8 cellular contexts compared by ENCODE assay signal in genomic region chrX:40539214-40540142, GRCh38. TPM values are rescaled to one million over a fixed set of nuclear protein-coding genes. Genes with fewer than 3 reads are reported as not detected.
DNase-seq lines count a peak whose midpoint lies in the region; ATAC-seq and TF ChIP-seq lines count a peak whose summit lies in the region.

No MANE protein-coding gene starts in this region.

- no peaks in the 10 kb centered on the region for H3F3A ChIP-seq in Loucy (ENCODE audit: low read depth)

- H3K27ac ChIP-seq in C4-2B, result no peak overlapping the region
- no peak overlapping the region for H3K27ac ChIP-seq in naive thymus-derived CD4-positive, alpha-beta T cell (ENCODE audit: low read depth, low read length)

- no peaks in the 10 kb centered on the region for H3K9me3 ChIP-seq in Loucy (ENCODE audit: insufficient read depth, low read depth, low read length)
- H3K9me3 ChIP-seq in naive thymus-derived CD4-positive, alpha-beta T cell (ENCODE audit: control insufficient read depth in 2 of 3, low read length in 3 of 3), result no peaks in the 10 kb centered on the region

- H3K27ac Mint-ChIP-seq in chondrocyte (ENCODE audit: unreplicated experiment), result peak overlapping the region; percentile 28
- peak overlapping the region; percentile 64 to 90 (median 78) for H3K27ac Mint-ChIP-seq in naive thymus-derived CD4-positive, alpha-beta T cell
- peak overlapping the region; percentile 52 for H3K27ac Mint-ChIP-seq in stimulated activated naive CD8-positive, alpha-beta T cell treated with anti-CD3 and anti-CD28 coated beads, Interleukin-15, Interleukin-2, amounts not matched to agents 100 ng/mL and 50 ng/mL, for 24 hours

- no peaks in the 10 kb centered on the region for H3K27me3 ChIP-seq in Loucy (ENCODE audit: insufficient read depth, low read length, poor library complexity, severe bottlenecking)
- no peaks in the 10 kb centered on the region for H3K27me3 ChIP-seq in naive thymus-derived CD4-positive, alpha-beta T cell (ENCODE audit: control insufficient read depth in 2 of 2, insufficient read depth in 2 of 2, low read length in 2 of 2)

- ATAC-seq in GM19452 (IDR thresholded peaks at IDR 0.05; ENCODE audit: unreplicated experiment), result peak; percentile 68
- peak; percentile 94 for ATAC-seq in naive thymus-derived CD4-positive, alpha-beta T cell

- no peak overlapping the region for H3K9ac ChIP-seq in Loucy (ENCODE audit: low read depth, low read length, poor library complexity, severe bottlenecking)

- peak overlapping the region; percentile 41 for H2AFZ ChIP-seq in Loucy (ENCODE audit: low read length)

- H3K4me3 ChIP-seq in Loucy (ENCODE audit: low read length, poor library complexity, severe bottlenecking), result no peak overlapping the region
- H3K4me3 ChIP-seq in naive thymus-derived CD4-positive, alpha-beta T cell (ENCODE audit: low read length), result peak overlapping the region; percentile 13

- peaks cover 22% of the 10 kb centered on the region for H3K4me1 Mint-ChIP-seq in chondrocyte (ENCODE audit: low read depth)
- peaks cover 15 to 32% (median 24%) of the 10 kb centered on the region in 7 donors for H3K4me1 Mint-ChIP-seq in naive thymus-derived CD4-positive, alpha-beta T cell
- peaks cover 18% of the 10 kb centered on the region for H3K4me1 Mint-ChIP-seq in stimulated activated naive CD8-positive, alpha-beta T cell treated with anti-CD3 and anti-CD28 coated beads, Interleukin-15, Interleukin-2, amounts not matched to agents 100 ng/mL and 50 ng/mL, for 24 hours (ENCODE audit: low read depth)

- H3K4me1 ChIP-seq in Loucy (ENCODE audit: insufficient read depth, low read length, poor library complexity, severe bottlenecking), result peaks cover 4% of the 10 kb centered on the region
- peaks cover 4 to 6% of the 10 kb centered on the region in 2 donors for H3K4me1 ChIP-seq in naive thymus-derived CD4-positive, alpha-beta T cell (ENCODE audit: control insufficient read depth in 2 of 2, insufficient read depth in 2 of 2, low read length in 2 of 2)

- no peaks in the 10 kb centered on the region for H3K36me3 Mint-ChIP-seq in chondrocyte (ENCODE audit: low read depth)
- no peaks in the 10 kb centered on the region for H3K36me3 Mint-ChIP-seq in naive thymus-derived CD4-positive, alpha-beta T cell
- no peaks in the 10 kb centered on the region for H3K36me3 Mint-ChIP-seq in stimulated activated naive CD8-positive, alpha-beta T cell treated with anti-CD3 and anti-CD28 coated beads, Interleukin-15, Interleukin-2, amounts not matched to agents 100 ng/mL and 50 ng/mL, for 24 hours (ENCODE audit: low read depth)

- H3K79me2 ChIP-seq in Loucy (ENCODE audit: insufficient read depth, low read length), result no peaks in the 10 kb centered on the region

- H4K20me1 ChIP-seq in Loucy (ENCODE audit: insufficient read depth, low read length, poor library complexity, severe bottlenecking), result no peaks in the 10 kb centered on the region

- TF ChIP-seq CTCF in C4-2B (conservative IDR thresholded peaks at IDR 0.05) (0 out of 2 replicates have a peak, but pooled peaks have one; percentile 4), Loucy (conservative IDR thresholded peaks at IDR 0.05; ENCODE audit: low read length) (peak; percentile 56), chondrocyte (IDR thresholded peaks at IDR 0.05) (peak; percentile 19)

- H3K9me3 Mint-ChIP-seq in chondrocyte (ENCODE audit: low read depth), result no peaks in the 10 kb centered on the region
- H3K9me3 Mint-ChIP-seq in naive thymus-derived CD4-positive, alpha-beta T cell, result peaks cover 0 to 2% (median 0%) of the 10 kb centered on the region in 11 donors
- no peaks in the 10 kb centered on the region for H3K9me3 Mint-ChIP-seq in stimulated activated naive CD8-positive, alpha-beta T cell treated with anti-CD3 and anti-CD28 coated beads, Interleukin-15, Interleukin-2, amounts not matched to agents 100 ng/mL and 50 ng/mL, for 24 hours

- H3K36me3 ChIP-seq in Loucy (ENCODE audit: insufficient read depth, low read length), result no peaks in the 10 kb centered on the region
- no peaks in the 10 kb centered on the region for H3K36me3 ChIP-seq in naive thymus-derived CD4-positive, alpha-beta T cell (ENCODE audit: control insufficient read depth in 2 of 3, insufficient read depth in 3 of 3, low read length in 3 of 3)

- CTCF ChIA-PET in naive thymus-derived CD4-positive, alpha-beta T cell (lab: Charles Lee), result interaction anchor here (0.6 to 1.0 kb wide), 3 partner anchors 12 to 862 kb away, joined by 3 read pairs; no protein-coding TSS in a partner anchor

- no peaks in the 10 kb centered on the region for H3K27me3 Mint-ChIP-seq in chondrocyte (ENCODE audit: low read depth)
- peaks cover 0 to 4% (median 0%) of the 10 kb centered on the region in 5 donors for H3K27me3 Mint-ChIP-seq in naive thymus-derived CD4-positive, alpha-beta T cell
- no peaks in the 10 kb centered on the region for H3K27me3 Mint-ChIP-seq in stimulated activated naive CD8-positive, alpha-beta T cell treated with anti-CD3 and anti-CD28 coated beads, Interleukin-15, Interleukin-2, amounts not matched to agents 100 ng/mL and 50 ng/mL, for 24 hours

- H3K9me2 ChIP-seq in Loucy (replicated peaks; ENCODE audit: low read depth, low read length), result no peaks in the 10 kb centered on the region

- peak; percentile 11 to 61 (median 28) for DNase-seq in activated CD4-positive, CD25-positive, alpha-beta regulatory T cell (lab: John Stamatoyannopoulos, UW)
- DNase-seq in chondrocyte (ENCODE audit: low spot score) (no peak), posterior cingulate gyrus (no peak)
- peak; percentile 46 to 78 (median 65) for DNase-seq in naive thymus-derived CD4-positive, alpha-beta T cell

- no peak overlapping the region for H3K4me2 ChIP-seq in Loucy (ENCODE audit: low read depth, low read length, poor library complexity, severe bottlenecking)

- no peak overlapping the region for H3K4me3 Mint-ChIP-seq in chondrocyte (ENCODE audit: unreplicated experiment)
- peak overlapping the region; percentile 21 to 76 (median 50) for H3K4me3 Mint-ChIP-seq in naive thymus-derived CD4-positive, alpha-beta T cell
- peak overlapping the region; percentile 19 for H3K4me3 Mint-ChIP-seq in stimulated activated naive CD8-positive, alpha-beta T cell treated with anti-CD3 and anti-CD28 coated beads, Interleukin-15, Interleukin-2, amounts not matched to agents 100 ng/mL and 50 ng/mL, for 24 hours

- intact Hi-C loops in naive thymus-derived CD4-positive, alpha-beta T cell (cut with micrococcal nuclease), result loop anchor here (1.0 to 5.0 kb wide), 2 partner anchors 43 to 255 kb away; partner anchors contain the start of gene ATP6AP2 (in 1 of the 2)
- intact Hi-C loops in posterior cingulate gyrus (cut with DNase I), result loop anchor here (10.0 kb wide), 3 partner anchors 105 to 715 kb away; partner anchors contain the start of gene CXorf38

- POLR2A ChIA-PET in naive thymus-derived CD4-positive, alpha-beta T cell (lab: Charles Lee), result interaction anchor here (0.6 to 1.4 kb wide), 2 partner anchors 41 to 539 kb away, joined by 3 to 4 read pairs; partner anchors contain the start of gene ATP6AP2

RNA-seq across cellular contexts. Expression of gene ATP6AP2, which starts 41.3 kb away (rescaled TPM):
- 149 to 165 TPM (median 163 TPM) in 3 replicates for total RNA-seq in chondrocyte
- total RNA-seq in naive thymus-derived CD4-positive, alpha-beta T cell, result 10 to 100 TPM; 72.0 to 98.6 (median 82.5) TPM
- 100 to 1,000 TPM; 183 to 195 TPM for polyA plus RNA-seq in naive thymus-derived CD4-positive, alpha-beta T cell

Comparison
In these comparisons a context has a peak if more than half of its experiments do, and no peak if none do; other contexts are left out.
1. CTCF ChIP-seq: peak in every context shown above with its lines; median percentile 56 in Loucy; 19 in chondrocyte; 4 in C4-2B.
2. DNase-seq: peak in activated CD4-positive, CD25-positive, alpha-beta regulatory T cell (4 of 4) and naive thymus-derived CD4-positive, alpha-beta T cell (9 of 9); none in chondrocyte (single experiment) and posterior cingulate gyrus (0 of 10).
3. H3K27ac Mint-ChIP-seq: peak in every context shown above with its lines; median percentile 78 in naive thymus-derived CD4-positive, alpha-beta T cell; 52 in stimulated activated naive CD8-positive, alpha-beta T cell treated with anti-CD3 and anti-CD28 coated beads, Interleukin-15, Interleukin-2, amounts not matched to agents 100 ng/mL and 50 ng/mL, for 24 hours; 28 in chondrocyte.